Comparison of ENCODE assay signal across 11 cellular contexts in genomic region chr17:83202002-83203000, GRCh38.
DNase-seq lines count a peak whose midpoint lies in the region; ATAC-seq, FAIRE-seq and TF ChIP-seq lines count a peak whose summit lies in the region.
"Had no signal": no experiment of that assay in that cellular context is flagged by ENCODE, and none has a peak within 500 bp of the region (broad histone marks: within the 10 kb centered on the region; RNA-seq: fewer than 3 reads in every experiment).

No MANE protein-coding gene starts in this region.

- no peak overlapping the region for H3K9ac ChIP-seq in HepG2 (ENCODE audit: insufficient read depth, low read depth, low read length)

- POLR2A ChIA-PET in activated naive CD8-positive, alpha-beta T cell treated with anti-CD3 and anti-CD28 coated beads, Interleukin-2, amount 10 ng/mL, durations not matched to agents 7 days and 5 days (lab: Charles Lee) = no interaction called here
- POLR2A ChIA-PET in HepG2 (lab: Yijun Ruan, JAX) = interaction anchor here (1.0 kb wide), 1 partner anchor 51 kb away, joined by 4 read pairs; no protein-coding TSS in a partner anchor

- H3K9me3 ChIP-seq in Peyer's patch (no peaks in the 10 kb centered on the region), HepG2 (ENCODE audit: low read length) (no peaks in the 10 kb centered on the region)

- TF ChIP-seq CTCF in Peyer's patch (IDR thresholded peaks at IDR 0.05) (no peak), HepG2 (CRISPR knock-in tag; IDR thresholded peaks at IDR 0.05) (no peak)

- DNase-seq in Peyer's patch (peak; percentile 10 to 44 (median 41)), HepG2 (ENCODE audit: low spot score) (no peak), GF-D8 (lab: John Stamatoyannopoulos, UW) (no peak)
- peak; percentile 32 for DNase-seq in activated naive CD8-positive, alpha-beta T cell treated with anti-CD3 and anti-CD28 coated beads, Interleukin-2, amount 10 ng/mL, durations not matched to agents 7 days and 5 days
- peak; percentile 6 for DNase-seq in stimulated activated naive CD8-positive, alpha-beta T cell treated with anti-CD3 and anti-CD28 coated beads, Interleukin-15, Interleukin-2, amounts not matched to agents 100 U/mL and 50 U/mL, for 24 hours
- DNase-seq: amygdala, NCI-H526 treated with DMSO at 0.1 percent for 48 hours had no signal

- H3K4me1 ChIP-seq in Peyer's patch (peaks cover 0 to 23% (median 17%) of the 10 kb centered on the region in 4 donors), HepG2 (ENCODE audit: insufficient read depth, low read length) (peaks cover 15% of the 10 kb centered on the region)

- intact Hi-C loops in HepG2 (cut with micrococcal nuclease; ENCODE audit: unreplicated experiment) = no loop called here

- FAIRE-seq in HepG2 (lab: Jason Lieb, UNC) = no peak
- FAIRE-seq: GM19239 had no signal

- ATAC-seq in activated naive CD8-positive, alpha-beta T cell treated with anti-CD3 and anti-CD28 coated beads, Interleukin-2, amount 10 ng/mL, durations not matched to agents 7 days and 5 days (ENCODE audit: low read depth) = no peak
- ATAC-seq in HepG2 = peak; percentile 13
- no peak for ATAC-seq in stimulated activated naive CD8-positive, alpha-beta T cell treated with anti-CD3 and anti-CD28 coated beads, Interleukin-15, Interleukin-2, amounts not matched to agents 100 U/mL and 50 U/mL, for 24 hours
- ATAC-seq in GM21717 (IDR thresholded peaks at IDR 0.05; ENCODE audit: unreplicated experiment) = no peak
- no peak for ATAC-seq in HG02571 (IDR thresholded peaks at IDR 0.05; ENCODE audit: unreplicated experiment)
- ATAC-seq in GM21723 (IDR thresholded peaks at IDR 0.05; ENCODE audit: unreplicated experiment) = no peak

- H3K4me1 Mint-ChIP-seq in activated naive CD8-positive, alpha-beta T cell treated with anti-CD3 and anti-CD28 coated beads, Interleukin-2, amount 10 ng/mL, durations not matched to agents 7 days and 5 days = peaks cover 44% of the 10 kb centered on the region

- no peak overlapping the region for H3K4me2 ChIP-seq in HepG2 (ENCODE audit: low read depth, low read length)

- H3K27me3 Mint-ChIP-seq in activated naive CD8-positive, alpha-beta T cell treated with anti-CD3 and anti-CD28 coated beads, Interleukin-2, amount 10 ng/mL, durations not matched to agents 7 days and 5 days = no peaks in the 10 kb centered on the region

- peak overlapping the region; percentile 33 for H3K27ac Mint-ChIP-seq in activated naive CD8-positive, alpha-beta T cell treated with anti-CD3 and anti-CD28 coated beads, Interleukin-2, amount 10 ng/mL, durations not matched to agents 7 days and 5 days

- H3K4me3 ChIP-seq in Peyer's patch = no peak overlapping the region
- no peak overlapping the region for H3K4me3 ChIP-seq in HepG2 (replicated peaks in 1 of 3; ENCODE audit: insufficient read depth in 1 of 3, low read depth in 2 of 3, low read length in 3 of 3)

- H3K36me3 ChIP-seq in Peyer's patch (no peaks in the 10 kb centered on the region), HepG2 (replicated peaks in 1 of 2; ENCODE audit: control insufficient read depth in 1 of 2, insufficient read depth in 2 of 2, low read length in 2 of 2) (no peaks in the 10 kb centered on the region)

- H3K4me3 Mint-ChIP-seq in activated naive CD8-positive, alpha-beta T cell treated with anti-CD3 and anti-CD28 coated beads, Interleukin-2, amount 10 ng/mL, durations not matched to agents 7 days and 5 days = no peak overlapping the region

- H3K79me2 ChIP-seq in HepG2 (ENCODE audit: insufficient read depth, low read length) = no peaks in the 10 kb centered on the region

- TF ChIP-seq RAD21 in HepG2 (CRISPR knock-in tag; IDR thresholded peaks at IDR 0.05) = no peak

- in situ Hi-C loops in HepG2 (cut with HindIII; ENCODE audit: extremely low pct_ligation_motif_present, low pct_unique_long_range_greater_than_20kb) = no loop called here

- H3K36me3 Mint-ChIP-seq in activated naive CD8-positive, alpha-beta T cell treated with anti-CD3 and anti-CD28 coated beads, Interleukin-2, amount 10 ng/mL, durations not matched to agents 7 days and 5 days = no peaks in the 10 kb centered on the region

- no peaks in the 10 kb centered on the region for H3K9me3 Mint-ChIP-seq in activated naive CD8-positive, alpha-beta T cell treated with anti-CD3 and anti-CD28 coated beads, Interleukin-2, amount 10 ng/mL, durations not matched to agents 7 days and 5 days

- TF ChIP-seq EP300 in HepG2 (IDR thresholded peaks at IDR 0.05; ENCODE audit: low read depth in 2 of 2, low read length in 2 of 2) (no peak), HepG2 (CRISPR knock-in tag; IDR thresholded peaks at IDR 0.05; ENCODE audit: borderline replicate concordance) (no peak)

- H2AFZ ChIP-seq in HepG2 (ENCODE audit: low read length) = no peak overlapping the region

- WGBS in HepG2 (ENCODE audit: low lambda C conversion rate) = 38% methylated on average over 10 of the region's 13 CpGs

- H3K27ac ChIP-seq in Peyer's patch = peak overlapping the region in 3 of 4 donors; percentile 25 to 44 (median 36)
- no peak overlapping the region for H3K27ac ChIP-seq in HepG2 (ENCODE audit: extremely low read length, insufficient read depth, low read length)

- H3K27me3 ChIP-seq in Peyer's patch (no peaks in the 10 kb centered on the region), HepG2 (ENCODE audit: control insufficient read depth in 1 of 2, insufficient read depth in 2 of 2, low read length in 2 of 2) (peaks cover 8 to 51% of the 10 kb centered on the region in 2 experiments)

- no peak for TF ChIP-seq POLR2A in Peyer's patch (IDR thresholded peaks at IDR 0.05)
- no peak for TF ChIP-seq POLR2A in HepG2 (IDR thresholded peaks at IDR 0.05; ENCODE audit: insufficient read depth in 1 of 2, low read depth in 2 of 2, low read length in 2 of 2)

- no TSS peak for BruUV-seq in HepG2 (replicated peaks; lab: Mats Ljungman, UMichigan)

- CTCF ChIA-PET in HepG2 (lab: Yijun Ruan, JAX; ENCODE audit: low intra/inter-chr PET ratio, low total read pairs) = interaction anchor here (1.3 to 1.9 kb wide), 3 partner anchors 98 to 421 kb away, joined by 4 to 7 read pairs (median 4); no protein-coding TSS in a partner anchor

- H4K20me1 ChIP-seq in HepG2 (ENCODE audit: insufficient read depth, low read length) = no peaks in the 10 kb centered on the region

TF ChIP-seq in HepG2, 621 proteins besides CTCF, POLR2A, EP300 and RAD21:
- no peak for TF ChIP-seq ZNF546 (CRISPR knock-in tag; conservative IDR thresholded peaks at IDR 0.05)
- 0 out of 2 replicates have a peak, but pooled peaks have one; percentile 4 for TF ChIP-seq KDM5B (CRISPR knock-in tag; IDR thresholded peaks at IDR 0.05; ENCODE audit: borderline replicate concordance)

Comparison
In these comparisons a context has a peak if more than half of its experiments do, and no peak if none do; other contexts are left out.
1. DNase-seq: peak in Peyer's patch (3 of 3), activated naive CD8-positive, alpha-beta T cell treated with anti-CD3 and anti-CD28 coated beads, Interleukin-2, amount 10 ng/mL, durations not matched to agents 7 days and 5 days (single experiment) and stimulated activated naive CD8-positive, alpha-beta T cell treated with anti-CD3 and anti-CD28 coated beads, Interleukin-15, Interleukin-2, amounts not matched to agents 100 U/mL and 50 U/mL, for 24 hours (single experiment); none in HepG2 (single experiment) and GF-D8 (single experiment).